In the genomic region with DNA sequence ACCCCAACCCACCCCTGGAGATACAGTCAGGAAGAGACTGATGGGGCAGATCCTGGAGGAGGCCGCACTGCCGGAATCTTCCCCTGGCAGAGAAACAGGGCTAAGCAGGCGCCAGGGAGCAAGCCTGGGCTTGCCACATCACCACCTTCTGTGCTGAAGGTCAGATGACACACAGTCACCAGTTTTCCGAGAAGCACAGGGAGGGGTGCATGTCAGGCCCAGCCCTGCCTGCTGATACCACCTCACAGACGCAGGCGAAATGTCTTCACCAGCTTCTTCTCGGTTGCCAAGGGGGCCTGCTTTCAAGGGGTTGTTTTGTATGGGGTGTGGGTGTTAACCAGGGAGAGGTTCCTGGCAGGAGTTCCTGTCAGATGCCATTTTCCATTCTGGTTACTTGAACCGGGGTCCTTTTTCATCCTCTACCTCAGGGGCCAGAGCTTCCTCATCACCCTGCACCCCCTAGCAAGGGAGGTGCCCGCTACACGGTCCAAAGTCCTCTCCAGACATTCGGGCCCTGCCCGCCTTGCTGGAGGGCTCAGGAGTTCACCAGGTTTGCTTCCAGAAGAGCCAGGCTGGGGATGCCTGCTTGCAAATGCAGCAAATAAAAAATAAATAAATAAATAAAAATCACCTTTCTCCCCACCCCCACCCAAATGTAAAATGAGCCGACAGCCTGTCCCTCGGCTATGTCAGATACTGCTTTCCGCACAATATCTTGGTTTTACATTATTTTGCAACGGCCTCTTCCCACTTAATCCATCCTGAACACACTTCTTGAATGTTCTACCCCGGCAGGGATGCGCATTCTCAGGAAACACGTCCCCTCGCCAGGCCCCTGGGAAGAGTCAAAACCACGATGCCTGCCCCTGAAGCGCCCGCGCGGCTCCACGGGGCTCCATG, we compare ENCODE assay signal across 8 cellular contexts. TPM values are rescaled to one million over a fixed set of nuclear protein-coding genes. Genes with fewer than 3 reads are reported as not detected.
DNase-seq lines count a peak whose midpoint lies in the region; ATAC-seq and TF ChIP-seq lines count a peak whose summit lies in the region.

No MANE protein-coding gene starts in this region.

- in situ Hi-C loops in transverse colon (cut with MboI; ENCODE audit: low pct_ligation_motif_present in 1 of 4, low pct_unique_long_range_greater_than_20kb in 1 of 4, low sequenced_read_pairs in 3 of 4) = loop anchor here in 2 of 4 donors (10.0 kb wide), 1 partner anchor 83 kb away; no protein-coding TSS in a partner anchor

- H3K36me3 ChIP-seq in adipocyte (ENCODE audit: control insufficient read depth, insufficient read depth, low read length, severe bottlenecking) (peaks cover 24% of the 10 kb centered on the region), transverse colon (peaks cover 0 to 14% (median 0%) of the 10 kb centered on the region in 4 donors)

- intact Hi-C loops in cardiac septum (cut with DNase I) = loop anchor here (1.0 kb wide), 1 partner anchor 76 kb away; no protein-coding TSS in a partner anchor
- intact Hi-C loops in transverse colon (cut with DNase I; ENCODE audit: low total_unique reads) = loop anchor here (5.0 kb wide), 1 partner anchor 76 kb away; the partner anchor contains the start of gene MALAT1

- TF ChIP-seq CTCF in transverse colon (IDR thresholded peaks at IDR 0.05) = no peak

- peak overlapping the region; percentile 100 for H3K27ac ChIP-seq in transverse colon

- 0% methylated on average over 7 to 26 of the region's 26 CpGs for WGBS in transverse colon (ENCODE audit: low coverage in 1 of 2), 2 donors

- no peaks in the 10 kb centered on the region for H3K9me3 ChIP-seq in adipocyte (ENCODE audit: control insufficient read depth, low read length)
- H3K9me3 ChIP-seq in transverse colon = no peaks in the 10 kb centered on the region

- H3K4me3 ChIP-seq in adipocyte (ENCODE audit: low read length) = peak overlapping the region; percentile 81
- H3K4me3 ChIP-seq in transverse colon = peak overlapping the region; percentile 73 to 81 (median 75)

- peak overlapping the region; percentile 100 for H3K9ac ChIP-seq in adipocyte (ENCODE audit: low read length)

- peak; percentile 79 for TF ChIP-seq POLR2A in transverse colon (IDR thresholded peaks at IDR 0.05)

- ATAC-seq in HG03354 (IDR thresholded peaks at IDR 0.05; ENCODE audit: poor library complexity, severe bottlenecking, unreplicated experiment) = no peak

- DNase-seq in GM03348 (ENCODE audit: low spot score) (peak; percentile 88), NCI-H1105 treated with DMSO at 0.1 percent for 48 hours (lab: John Stamatoyannopoulos, UW) (peak; percentile 85), T follicular helper cell (ENCODE audit: low read depth) (peak; percentile 82), adipocyte (ENCODE audit: low read depth) (peak; percentile 97), cardiac septum (ENCODE audit: low spot score) (peak; percentile 97), pons (ENCODE audit: low spot score) (peak; percentile 95), transverse colon (peak; percentile 94)

- H3K4me1 ChIP-seq in adipocyte (ENCODE audit: control insufficient read depth, insufficient read depth, low read length) (peaks cover 35% of the 10 kb centered on the region), transverse colon (peaks cover 33 to 56% (median 50%) of the 10 kb centered on the region in 4 donors)

- TF ChIP-seq EP300 in transverse colon (IDR thresholded peaks at IDR 0.05; ENCODE audit: low read depth) = peak; percentile 99

- no peaks in the 10 kb centered on the region for H3K27me3 ChIP-seq in adipocyte (replicated peaks; ENCODE audit: control insufficient read depth, insufficient read depth, low read length)
- no peaks in the 10 kb centered on the region for H3K27me3 ChIP-seq in transverse colon

RNA-seq across cellular contexts. Expression of gene NEAT1, which starts 1.1 kb away (rescaled TPM):
- 668 TPM for total RNA-seq in cardiac septum
- 100 to 1,000 TPM; 370 to 782 (median 680) TPM for total RNA-seq in transverse colon

RNA-seq across cellular contexts. Expression of gene FRMD8, which starts 35.0 kb away (rescaled TPM):
- total RNA-seq in cardiac septum (14.4 TPM), transverse colon (100 to 1,000 TPM in 3 of 4 donors, 10 to 100 TPM in 1; 64.3 to 164 (median 128) TPM)

RNA-seq across cellular contexts. Expression of gene SLC25A45, which starts 39.0 kb away (rescaled TPM):
- total RNA-seq in cardiac septum (10.5 TPM), transverse colon (1 to 10 TPM; 2.2 to 5.6 (median 5.2) TPM)
